8 cellular contexts compared by ENCODE assay signal in the genomic region with DNA sequence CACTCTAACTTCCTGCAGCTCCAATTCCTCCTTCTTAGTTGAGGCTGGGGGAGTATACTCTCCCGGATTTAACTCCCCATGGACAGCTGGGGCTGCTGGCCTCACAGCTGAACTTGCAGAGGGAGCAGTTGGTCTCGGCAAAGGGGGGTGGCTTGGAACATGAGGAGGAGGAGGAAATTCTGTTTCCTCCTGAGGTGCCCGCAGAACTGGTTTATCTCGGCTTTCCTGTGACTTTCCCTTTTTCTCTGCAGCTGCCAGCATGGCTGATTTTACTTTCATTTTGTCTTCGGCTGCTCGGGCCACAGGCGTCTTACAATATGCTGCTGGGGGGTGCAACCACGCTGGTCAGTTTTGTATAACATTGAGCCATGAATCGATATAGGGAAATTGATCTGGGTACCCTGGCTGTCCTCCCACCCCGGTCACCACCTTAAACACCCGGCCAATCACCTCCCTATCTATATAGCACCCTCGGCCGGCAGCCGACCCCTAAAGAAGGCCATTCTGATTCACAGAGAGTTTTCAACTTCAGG.
DNase-seq lines count a peak whose midpoint lies in the region; ATAC-seq and TF ChIP-seq lines count a peak whose summit lies in the region.

No MANE protein-coding gene starts in this region.

- H3K27ac Mint-ChIP-seq in activated naive CD4-positive, alpha-beta T cell treated with anti-CD3 and anti-CD28 coated beads for 36 hours, result peak overlapping the region; percentile 76

- ATAC-seq in lower lobe of right lung (peak; percentile 30 to 50), upper lobe of left lung (ENCODE audit: low FRiP score in 2 of 2) (peak in 1 of 2 donors; percentile 46), GM19324 (IDR thresholded peaks at IDR 0.05; ENCODE audit: low FRiP score, unreplicated experiment) (no peak)

- CTCF ChIA-PET in activated naive CD4-positive, alpha-beta T cell treated with anti-CD3 and anti-CD28 coated beads for 36 hours (lab: Charles Lee), result interaction anchor here (0.6 to 6.2 kb wide), 8 partner anchors 12 to 659 kb away, joined by 3 to 85 read pairs (median 4); no protein-coding TSS in a partner anchor

- TF ChIP-seq CTCF in GM12865 (IDR thresholded peaks at IDR 0.05; ENCODE audit: insufficient read depth, low read depth, low read length, missing control alignments) (no peak), lower lobe of right lung (IDR thresholded peaks at IDR 0.05) (no peak), upper lobe of left lung (IDR thresholded peaks at IDR 0.05) (no peak)

- H3K4me3 ChIP-seq in GM12865 (ENCODE audit: low read depth, low read length), result peak overlapping the region; percentile 90
- peak overlapping the region; percentile 48 for H3K4me3 ChIP-seq in lower lobe of right lung
- H3K4me3 ChIP-seq in upper lobe of left lung, result peak overlapping the region; percentile 9 to 57 (median 46)

- H3K27ac ChIP-seq in lower lobe of right lung (peak overlapping the region; percentile 92), upper lobe of left lung (peak overlapping the region; percentile 76 to 90 (median 89))

- TF ChIP-seq POLR2A in upper lobe of left lung (IDR thresholded peaks at IDR 0.05), result no peak

- no peak for TF ChIP-seq EP300 in upper lobe of left lung (IDR thresholded peaks at IDR 0.05)

- 25 to 43% methylated on average over 14 of the region's 14 CpGs for WGBS in upper lobe of left lung, 2 donors

- H3K9me3 ChIP-seq in lower lobe of right lung (no peaks in the 10 kb centered on the region), upper lobe of left lung (no peaks in the 10 kb centered on the region)

- no peaks in the 10 kb centered on the region for H3K36me3 ChIP-seq in lower lobe of right lung
- no peaks in the 10 kb centered on the region for H3K36me3 ChIP-seq in upper lobe of left lung

- H3K27me3 ChIP-seq in lower lobe of right lung (ENCODE audit: low read depth) (no peaks in the 10 kb centered on the region), upper lobe of left lung (no peaks in the 10 kb centered on the region)

- H3K27me3 Mint-ChIP-seq in activated naive CD4-positive, alpha-beta T cell treated with anti-CD3 and anti-CD28 coated beads for 36 hours (ENCODE audit: low read depth), result no peaks in the 10 kb centered on the region

- H3K36me3 Mint-ChIP-seq in activated naive CD4-positive, alpha-beta T cell treated with anti-CD3 and anti-CD28 coated beads for 36 hours (ENCODE audit: low read depth), result no peaks in the 10 kb centered on the region

- no peaks in the 10 kb centered on the region for H3K9me3 Mint-ChIP-seq in activated naive CD4-positive, alpha-beta T cell treated with anti-CD3 and anti-CD28 coated beads for 36 hours

- H3K4me3 Mint-ChIP-seq in activated naive CD4-positive, alpha-beta T cell treated with anti-CD3 and anti-CD28 coated beads for 36 hours, result peak overlapping the region; percentile 86

- peak; percentile 63 for DNase-seq in GM12865 (ENCODE audit: low read depth)
- peak; percentile 16 for DNase-seq in NCI-H460 (ENCODE audit: extremely low read depth, low read depth)
- peak; percentile 52 for DNase-seq in activated naive CD4-positive, alpha-beta T cell treated with anti-CD3 and anti-CD28 coated beads for 36 hours
- DNase-seq in lower lobe of right lung, result peak; percentile 65
- peak in 1 of 2 donors; percentile 55 for DNase-seq in upper lobe of left lung
- no peak for DNase-seq in NCI-H774 (lab: John Stamatoyannopoulos, UW)
- DNase-seq in COR-L47 (lab: John Stamatoyannopoulos, UW), result no peak

- intact Hi-C loops in activated naive CD4-positive, alpha-beta T cell treated with anti-CD3 and anti-CD28 coated beads for 36 hours (cut with micrococcal nuclease), result loop anchor here (1.0 to 5.0 kb wide), 3 partner anchors 13 to 57 kb away; no protein-coding TSS in a partner anchor
- intact Hi-C loops in lower lobe of right lung (cut with DNase I), result no loop called here

- H3K4me1 Mint-ChIP-seq in activated naive CD4-positive, alpha-beta T cell treated with anti-CD3 and anti-CD28 coated beads for 36 hours (ENCODE audit: low read depth), result peaks cover 26% of the 10 kb centered on the region

- peaks cover 33% of the 10 kb centered on the region for H3K4me1 ChIP-seq in lower lobe of right lung
- H3K4me1 ChIP-seq in upper lobe of left lung, result peaks cover 9 to 50% (median 22%) of the 10 kb centered on the region in 4 donors

Comparison
In these comparisons a context has a peak if more than half of its experiments do, and no peak if none do; other contexts are left out.
1. DNase-seq: peak in GM12865 (single experiment), NCI-H460 (single experiment), activated naive CD4-positive, alpha-beta T cell treated with anti-CD3 and anti-CD28 coated beads for 36 hours (single experiment) and lower lobe of right lung (single experiment); none in NCI-H774 (single experiment) and COR-L47 (single experiment).
2. Peak in every context shown above with its lines, with median percentiles within 50 percentile points of each other: H3K4me3 ChIP-seq.